Comparison of ENCODE assay signal across 27 cellular contexts in genomic region chr18:70068981-70069380, GRCh38.
DNase-seq lines count a peak whose midpoint lies in the region; ATAC-seq and TF ChIP-seq lines count a peak whose summit lies in the region.
"Had no signal": no experiment of that assay in that cellular context is flagged by ENCODE, and none has a peak within 500 bp of the region (broad histone marks: within the 10 kb centered on the region; RNA-seq: fewer than 3 reads in every experiment).

No MANE protein-coding gene starts in this region.

- no peaks in the 10 kb centered on the region for H3K27me3 Mint-ChIP-seq in effector memory CD8-positive, alpha-beta T cell
- no peaks in the 10 kb centered on the region for H3K27me3 Mint-ChIP-seq in CD8-positive, alpha-beta T cell (ENCODE audit: low read depth)
- H3K27me3 Mint-ChIP-seq: activated CD8-positive, alpha-beta T cell treated with anti-CD3 and anti-CD28 coated beads for 36 hours; activated naive CD8-positive, alpha-beta T cell treated with anti-CD3 and anti-CD28 coated beads, Interleukin-2, amount 10 ng/mL, durations not matched to agents 7 days and 5 days; memory B cell had no signal

- H3K9me3 Mint-ChIP-seq in effector memory CD8-positive, alpha-beta T cell: no peaks in the 10 kb centered on the region
- no peaks in the 10 kb centered on the region for H3K9me3 Mint-ChIP-seq in CD8-positive, alpha-beta T cell
- H3K9me3 Mint-ChIP-seq: activated CD8-positive, alpha-beta T cell treated with anti-CD3 and anti-CD28 coated beads for 36 hours; activated naive CD8-positive, alpha-beta T cell treated with anti-CD3 and anti-CD28 coated beads, Interleukin-2, amount 10 ng/mL, durations not matched to agents 7 days and 5 days; activated T-helper 2 cell treated with anti-CD3 and anti-CD28 coated beads, Interferon-gamma antibody, Interleukin-2, Interleukin-4, amounts not matched to agents 10 μg/mL and 5 μg/mL and 100 μg/mL, durations not matched to agents 14 hours and 24 hours and 36 hours; GM23338; HFFc6; memory B cell; neural progenitor cell had no signal

- POLR2A ChIA-PET in CD8-positive, alpha-beta T cell (lab: Charles Lee): no interaction called here

- no peaks in the 10 kb centered on the region for H3K27me3 ChIP-seq in CD8-positive, alpha-beta T cell (ENCODE audit: insufficient read depth, low read length)
- H3K27me3 ChIP-seq: BLaER1, dorsolateral prefrontal cortex, gastroesophageal sphincter, neural progenitor cell had no signal

- no peak overlapping the region for H3K27ac ChIP-seq in CD8-positive, alpha-beta T cell (ENCODE audit: low read depth, low read length)
- H3K27ac ChIP-seq: BLaER1, dorsolateral prefrontal cortex, gastroesophageal sphincter, neural progenitor cell, SK-N-MC had no signal

- DNase-seq in effector memory CD8-positive, alpha-beta T cell: no peak
- DNase-seq in NCI-H510A (lab: John Stamatoyannopoulos, UW): no peak
- DNase-seq in stimulated activated CD4-positive, alpha-beta T cell treated with anti-CD3 and anti-CD28 coated beads, Interleukin-15, amount 100 ng/mL, for 24 hours: no peak
- no peak for DNase-seq in posterior vena cava (ENCODE audit: low spot score)
- DNase-seq in CD8-positive, alpha-beta T cell: no peak
- DNase-seq: activated CD4-positive, CD25-positive, alpha-beta regulatory T cell treated with anti-CD3 and anti-CD28 coated beads, Interleukin-2, amount 50 U/mL, for 72 hours; activated CD8-positive, alpha-beta T cell treated with anti-CD3 and anti-CD28 coated beads for 36 hours; activated naive CD8-positive, alpha-beta T cell treated with anti-CD3 and anti-CD28 coated beads, Interleukin-2, amount 10 ng/mL, durations not matched to agents 7 days and 5 days; COR-L47; DMS79; dorsolateral prefrontal cortex; GDM1; HFFc6; hypothalamus; MV-4-11; right cardiac atrium had no signal

- peaks cover 3 to 4% of the 10 kb centered on the region in 2 donors for H3K4me1 Mint-ChIP-seq in effector memory CD8-positive, alpha-beta T cell (ENCODE audit: low read depth in 2 of 2)
- H3K4me1 Mint-ChIP-seq in CD8-positive, alpha-beta T cell (ENCODE audit: low read depth): peaks cover 5% of the 10 kb centered on the region
- H3K4me1 Mint-ChIP-seq: memory B cell, neural progenitor cell had no signal

- CTCF ChIA-PET in CD8-positive, alpha-beta T cell (lab: Charles Lee): no interaction called here

- peaks cover 6% of the 10 kb centered on the region for H3K36me3 Mint-ChIP-seq in effector memory CD8-positive, alpha-beta T cell (ENCODE audit: insufficient read depth)
- peaks cover 33% of the 10 kb centered on the region for H3K36me3 Mint-ChIP-seq in CD8-positive, alpha-beta T cell

- H3K9me3 ChIP-seq in CD8-positive, alpha-beta T cell (ENCODE audit: low read length): no peaks in the 10 kb centered on the region
- H3K9me3 ChIP-seq: BLaER1, gastroesophageal sphincter had no signal

- no peak overlapping the region for H3K4me3 ChIP-seq in CD8-positive, alpha-beta T cell (ENCODE audit: low read depth, low read length)
- H3K4me3 ChIP-seq: BLaER1, dorsolateral prefrontal cortex, gastroesophageal sphincter, GM23338, neural progenitor cell, SK-N-MC had no signal

- no peak for TF ChIP-seq CTCF in CD8-positive, alpha-beta T cell (IDR thresholded peaks at IDR 0.05)

- ATAC-seq in GM18520 (IDR thresholded peaks at IDR 0.05; ENCODE audit: unreplicated experiment) (peak; percentile 82), GM19467 (IDR thresholded peaks at IDR 0.05; ENCODE audit: unreplicated experiment) (peak; percentile 59), HG03095 (IDR thresholded peaks at IDR 0.05; ENCODE audit: unreplicated experiment) (peak; percentile 40)
- ATAC-seq in effector memory CD8-positive, alpha-beta T cell (replicated peaks): peak; percentile 39
- no peak for ATAC-seq in CD8-positive, alpha-beta T cell
- ATAC-seq: activated CD8-positive, alpha-beta T cell treated with anti-CD3 and anti-CD28 coated beads for 36 hours; gastroesophageal sphincter; GM23338; left lobe of liver; right cardiac atrium had no signal

- H3K4me1 ChIP-seq in CD8-positive, alpha-beta T cell (ENCODE audit: insufficient read depth, low read length): no peaks in the 10 kb centered on the region
- H3K4me1 ChIP-seq: BLaER1, gastroesophageal sphincter, neural progenitor cell had no signal

- no peak overlapping the region for H3K27ac Mint-ChIP-seq in effector memory CD8-positive, alpha-beta T cell
- no peak overlapping the region for H3K27ac Mint-ChIP-seq in CD8-positive, alpha-beta T cell
- H3K27ac Mint-ChIP-seq: activated CD8-positive, alpha-beta T cell treated with anti-CD3 and anti-CD28 coated beads for 36 hours; activated naive CD8-positive, alpha-beta T cell treated with anti-CD3 and anti-CD28 coated beads, Interleukin-2, amount 10 ng/mL, durations not matched to agents 7 days and 5 days; activated T-helper 2 cell treated with anti-CD3 and anti-CD28 coated beads, Interferon-gamma antibody, Interleukin-2, Interleukin-4, amounts not matched to agents 10 μg/mL and 5 μg/mL and 100 μg/mL, durations not matched to agents 14 hours and 24 hours and 36 hours; GM23338; HFFc6; memory B cell; neural progenitor cell had no signal

- peaks cover 4% of the 10 kb centered on the region for H3K36me3 ChIP-seq in CD8-positive, alpha-beta T cell (ENCODE audit: insufficient read depth, low read length)
- H3K36me3 ChIP-seq: neural progenitor cell had no signal

- intact Hi-C loops in posterior vena cava (cut with DNase I): no loop called here
- intact Hi-C loops in CD8-positive, alpha-beta T cell (cut with DNase I, micrococcal nuclease): no loop called here

- H3K4me3 Mint-ChIP-seq in effector memory CD8-positive, alpha-beta T cell: no peak overlapping the region
- no peak overlapping the region for H3K4me3 Mint-ChIP-seq in CD8-positive, alpha-beta T cell
- H3K4me3 Mint-ChIP-seq: activated CD8-positive, alpha-beta T cell treated with anti-CD3 and anti-CD28 coated beads for 36 hours; activated naive CD8-positive, alpha-beta T cell treated with anti-CD3 and anti-CD28 coated beads, Interleukin-2, amount 10 ng/mL, durations not matched to agents 7 days and 5 days; GM23338; HFFc6; memory B cell; neural progenitor cell had no signal
